1 cellular context compared by ENCODE assay signal in genomic region chr2:96810783-96811192, GRCh38.
TF ChIP-seq lines count a peak whose summit lies in the region.

No MANE protein-coding gene starts in this region.

TF ChIP-seq in HepG2, 621 proteins besides CTCF, POLR2A, EP300 and RAD21 (continued from another document and continues in another):
- TF ChIP-seq SNAPC4 (CRISPR knock-in tag; IDR thresholded peaks at IDR 0.05) = no peak
- TF ChIP-seq PITX1 (CRISPR knock-in tag; IDR thresholded peaks at IDR 0.05) = 0 out of 2 replicates have a peak, but pooled peaks have one; percentile 41
- no peak for TF ChIP-seq HNRNPH1 (optimal IDR thresholded peaks at IDR 0.05; ENCODE audit: low read depth, low read length)
- TF ChIP-seq STAT6 (CRISPR knock-in tag; IDR thresholded peaks at IDR 0.05; ENCODE audit: borderline replicate concordance) = no peak
- no peak for TF ChIP-seq FOXC1 (CRISPR knock-in tag; IDR thresholded peaks at IDR 0.05; ENCODE audit: borderline replicate concordance)
- peak; percentile 61; the same call in 1 of the 2 replicates for TF ChIP-seq ZNF543 (CRISPR knock-in tag; IDR thresholded peaks at IDR 0.05)
- TF ChIP-seq ZNF431 (CRISPR knock-in tag; IDR thresholded peaks at IDR 0.05; ENCODE audit: borderline replicate concordance, low read depth) = 0 out of 2 replicates have a peak, but pooled peaks have one; percentile 49
- TF ChIP-seq ZNF687 (CRISPR knock-in tag; IDR thresholded peaks at IDR 0.05) = peak; percentile 82
- no peak for TF ChIP-seq ZNF670 (CRISPR knock-in tag; IDR thresholded peaks at IDR 0.05; ENCODE audit: borderline replicate concordance)
- TF ChIP-seq DZIP1 (CRISPR knock-in tag; IDR thresholded peaks at IDR 0.05) = no peak
- TF ChIP-seq ZNF256 (CRISPR knock-in tag; conservative IDR thresholded peaks at IDR 0.05) = no peak
- TF ChIP-seq TGIF2 (CRISPR knock-in tag; IDR thresholded peaks at IDR 0.05) = no peak
- peak; percentile 17; the same call in 1 of the 2 replicates for TF ChIP-seq SOX5 (CRISPR knock-in tag; IDR thresholded peaks at IDR 0.05; ENCODE audit: borderline replicate concordance)
- no peak for TF ChIP-seq RARA (CRISPR knock-in tag; IDR thresholded peaks at IDR 0.05)
- TF ChIP-seq CBFB (CRISPR knock-in tag; IDR thresholded peaks at IDR 0.05) = no peak
- no peak for TF ChIP-seq DMTF1 (CRISPR knock-in tag; IDR thresholded peaks at IDR 0.05)
- TF ChIP-seq SP2 (CRISPR knock-in tag; IDR thresholded peaks at IDR 0.05) = no peak
- no peak for TF ChIP-seq ZBTB40 (IDR thresholded peaks at IDR 0.05)
- TF ChIP-seq ZBTB40 (CRISPR knock-in tag; IDR thresholded peaks at IDR 0.05) = peak; percentile 37; the same call in 1 of the 2 replicates
